ENCODE assay signal across 2 cellular contexts in genomic region chr1:18681423-18681835, GRCh38.
TF ChIP-seq lines count a peak whose summit lies in the region.

No MANE protein-coding gene starts in this region.

TF ChIP-seq in HEK293, 187 proteins besides CTCF, POLR2A, EP300 and RAD21 (continues in another document):
- TF ChIP-seq KLF17 (tag by site-specific recombination; IDR thresholded peaks at IDR 0.05) = 0 out of 2 replicates have a peak, but pooled peaks have one; percentile 35
- peak; percentile 82 for TF ChIP-seq IKZF3 (tag by site-specific recombination; IDR thresholded peaks at IDR 0.05)
- TF ChIP-seq BCL11A (tag by site-specific recombination; IDR thresholded peaks at IDR 0.05; ENCODE audit: low read depth) = no peak
- no peak for TF ChIP-seq ZNF221 (tag by site-specific recombination; IDR thresholded peaks at IDR 0.05; ENCODE audit: borderline replicate concordance)
- TF ChIP-seq SP7 (tag by site-specific recombination; IDR thresholded peaks at IDR 0.05) = 0 out of 2 replicates have a peak, but pooled peaks have one; percentile 23
- TF ChIP-seq ZNF580 (tag by site-specific recombination; IDR thresholded peaks at IDR 0.05) = peak; percentile 63; the same call in 1 of the 2 replicates
- TF ChIP-seq, protein P1, sequence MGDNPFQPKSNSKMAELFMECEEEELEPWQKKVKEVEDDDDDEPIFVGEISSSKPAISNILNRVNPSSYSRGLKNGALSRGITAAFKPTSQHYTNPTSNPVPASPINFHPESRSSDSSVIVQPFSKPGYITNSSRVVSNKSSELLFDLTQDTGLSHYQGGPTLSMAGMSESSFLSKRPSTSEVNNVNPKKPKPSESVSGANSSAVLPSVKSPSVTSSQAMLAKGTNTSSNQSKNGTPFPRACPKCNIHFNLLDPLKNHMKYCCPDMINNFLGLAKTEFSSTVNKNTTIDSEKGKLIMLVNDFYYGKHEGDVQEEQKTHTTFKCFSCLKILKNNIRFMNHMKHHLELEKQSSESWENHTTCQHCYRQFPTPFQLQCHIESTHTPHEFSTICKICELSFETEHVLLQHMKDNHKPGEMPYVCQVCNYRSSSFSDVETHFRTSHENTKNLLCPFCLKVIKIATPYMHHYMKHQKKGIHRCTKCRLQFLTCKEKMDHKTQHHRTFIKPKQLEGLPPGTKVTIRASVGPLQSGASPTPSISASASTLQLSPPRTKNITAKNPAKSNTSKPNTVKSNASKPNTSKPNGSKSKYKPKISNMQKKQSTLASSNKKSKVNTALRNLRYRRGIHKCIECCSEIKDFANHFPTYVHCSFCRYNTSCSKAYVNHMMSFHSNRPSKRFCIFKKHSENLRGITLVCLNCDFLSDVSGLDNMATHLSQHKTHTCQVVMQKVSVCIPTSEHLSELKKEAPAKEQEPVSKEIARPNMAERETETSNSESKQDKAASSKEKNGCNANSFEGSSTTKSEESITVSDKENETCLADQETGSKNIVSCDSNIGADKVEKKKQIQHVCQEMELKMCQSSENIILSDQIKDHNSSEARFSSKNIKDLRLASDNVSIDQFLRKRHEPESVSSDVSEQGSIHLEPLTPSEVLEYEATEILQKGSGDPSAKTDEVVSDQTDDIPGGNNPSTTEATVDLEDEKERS (tag by site-specific recombination; IDR thresholded peaks at IDR 0.05) = peak; percentile 81; the same call in 1 of the 2 replicates
- no peak for TF ChIP-seq AEBP2 (tag by site-specific recombination; IDR thresholded peaks at IDR 0.05; ENCODE audit: borderline replicate concordance)
- TF ChIP-seq, protein P2, sequence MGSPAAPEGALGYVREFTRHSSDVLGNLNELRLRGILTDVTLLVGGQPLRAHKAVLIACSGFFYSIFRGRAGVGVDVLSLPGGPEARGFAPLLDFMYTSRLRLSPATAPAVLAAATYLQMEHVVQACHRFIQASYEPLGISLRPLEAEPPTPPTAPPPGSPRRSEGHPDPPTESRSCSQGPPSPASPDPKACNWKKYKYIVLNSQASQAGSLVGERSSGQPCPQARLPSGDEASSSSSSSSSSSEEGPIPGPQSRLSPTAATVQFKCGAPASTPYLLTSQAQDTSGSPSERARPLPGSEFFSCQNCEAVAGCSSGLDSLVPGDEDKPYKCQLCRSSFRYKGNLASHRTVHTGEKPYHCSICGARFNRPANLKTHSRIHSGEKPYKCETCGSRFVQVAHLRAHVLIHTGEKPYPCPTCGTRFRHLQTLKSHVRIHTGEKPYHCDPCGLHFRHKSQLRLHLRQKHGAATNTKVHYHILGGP (tag by site-specific recombination; IDR thresholded peaks at IDR 0.05) = peak; percentile 84
- no peak for TF ChIP-seq ZFP37 (tag by site-specific recombination; IDR thresholded peaks at IDR 0.05)

TF ChIP-seq in endothelial cell of umbilical vein, 7 proteins besides CTCF, POLR2A, EP300 and RAD21 (continued from another document):
- TF ChIP-seq, protein P3, sequence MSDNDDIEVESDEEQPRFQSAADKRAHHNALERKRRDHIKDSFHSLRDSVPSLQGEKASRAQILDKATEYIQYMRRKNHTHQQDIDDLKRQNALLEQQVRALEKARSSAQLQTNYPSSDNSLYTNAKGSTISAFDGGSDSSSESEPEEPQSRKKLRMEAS (IDR thresholded peaks at IDR 0.05; ENCODE audit: insufficient read depth, insufficient read length) = no peak
- no peak for TF ChIP-seq JUN (IDR thresholded peaks at IDR 0.05; ENCODE audit: borderline replicate concordance, insufficient read depth, insufficient read length, low read depth)
- TF ChIP-seq MYC (IDR thresholded peaks at IDR 0.05; ENCODE audit: low read depth, low read length) = no peak
- no peak for TF ChIP-seq GATA2 (IDR thresholded peaks at IDR 0.05; ENCODE audit: insufficient read depth, insufficient read length, low read depth, low read length)
TF ChIP-seq in endothelial cell of umbilical vein: peak in this region for 0.
